Comparison of ENCODE assay signal across 27 cellular contexts in the genomic region with DNA sequence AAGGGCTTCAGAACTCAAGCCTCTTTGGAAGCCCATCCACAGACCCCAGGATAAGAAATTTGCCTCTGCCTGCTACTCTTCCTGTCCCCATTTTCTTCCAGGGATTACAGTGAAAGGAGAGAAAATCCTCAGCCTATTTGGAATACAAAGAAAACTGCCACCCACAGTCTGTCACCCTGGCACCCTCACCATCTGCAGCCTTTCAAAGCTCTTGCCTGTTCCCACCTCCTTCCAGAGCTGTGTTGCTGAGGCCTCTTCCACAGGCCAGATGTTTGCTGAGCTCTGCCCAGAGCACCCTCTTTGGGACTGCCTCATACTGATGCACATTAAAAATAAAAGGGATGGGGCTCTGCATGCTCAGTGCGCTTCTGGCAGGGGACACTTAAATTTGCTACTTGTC. TPM values are rescaled to one million over a fixed set of nuclear protein-coding genes. Genes with fewer than 3 reads are reported as not detected.
"Had no signal": no experiment of that assay in that cellular context is flagged by ENCODE, and none has a peak within 500 bp of the region (broad histone marks: within the 10 kb centered on the region; RNA-seq: fewer than 3 reads in every experiment).

No MANE protein-coding gene starts in this region.

- ATAC-seq: activated T-helper 17 cell treated with anti-CD3 and anti-CD28 coated beads, Interleukin-2, amount 50 U/mL, for 72 hours; T-cell had no signal

- H3K36me3 Mint-ChIP-seq: activated CD4-positive, alpha-beta memory T cell treated with anti-CD3 and anti-CD28 coated beads for 36 hours; activated naive CD8-positive, alpha-beta T cell; brain; T-cell had no signal

- H3K27ac Mint-ChIP-seq: activated CD4-positive, alpha-beta memory T cell treated with anti-CD3 and anti-CD28 coated beads for 36 hours; activated CD4-positive, alpha-beta T cell treated with anti-CD3 and anti-CD28 coated beads, Interleukin-2, amount 10 ng/mL, durations not matched to agents 7 days and 5 days; activated naive CD4-positive, alpha-beta T cell treated with anti-CD3 and anti-CD28 coated beads for 36 hours; activated naive CD8-positive, alpha-beta T cell; activated T-helper 17 cell treated with anti-CD3 and anti-CD28 coated beads, Interleukin-2, amount 50 U/mL, for 72 hours; brain; T-cell had no signal

- H3K9me3 Mint-ChIP-seq: activated CD4-positive, alpha-beta memory T cell treated with anti-CD3 and anti-CD28 coated beads for 36 hours; activated CD4-positive, alpha-beta T cell treated with anti-CD3 and anti-CD28 coated beads, Interleukin-2, amount 10 ng/mL, durations not matched to agents 7 days and 5 days; activated naive CD4-positive, alpha-beta T cell treated with anti-CD3 and anti-CD28 coated beads for 36 hours; activated T-helper 17 cell treated with anti-CD3 and anti-CD28 coated beads, Interleukin-2, amount 50 U/mL, for 72 hours; brain; central memory CD8-positive, alpha-beta T cell; T-cell had no signal

- H3K27me3 Mint-ChIP-seq: activated CD4-positive, alpha-beta T cell treated with anti-CD3 and anti-CD28 coated beads, Interleukin-2, amount 10 ng/mL, durations not matched to agents 7 days and 5 days; activated T-helper 17 cell treated with anti-CD3 and anti-CD28 coated beads, Interleukin-2, amount 50 U/mL, for 72 hours had no signal

- DNase-seq: activated CD4-positive, alpha-beta memory T cell treated with anti-CD3 and anti-CD28 coated beads for 36 hours; activated CD4-positive, alpha-beta T cell treated with anti-CD3 and anti-CD28 coated beads, Interleukin-2, amount 10 ng/mL, durations not matched to agents 7 days and 5 days; activated CD4-positive, CD25-positive, alpha-beta regulatory T cell; activated CD8-positive, alpha-beta memory T cell treated with anti-CD3 and anti-CD28 coated beads for 24 hours; activated gamma-delta T cell; activated naive CD4-positive, alpha-beta T cell treated with anti-CD3 and anti-CD28 coated beads for 36 hours; activated T-cell treated with anti-CD3 and anti-CD28 coated beads, Interleukin-2, amount 50 U/mL, for 48 hours; KG1; NCI-H1048; NCI-H146; NCI-H2029; NCI-H2107; NCI-H2171 treated with DMSO at 0.1 percent for 48 hours; NCI-H345; NCI-H510A; NCI-H526 treated with DMSO at 0.1 percent for 48 hours; NCI-H82; NK-92 treated with Interleukin-12 subunit alpha and Interleukin-12 subunit beta, amount 100 ng/mL, for 24 hours; SIG-M5; T-cell; T-helper 2 cell; T1000 had no signal

- H3K4me3 Mint-ChIP-seq: activated CD4-positive, alpha-beta memory T cell treated with anti-CD3 and anti-CD28 coated beads for 36 hours; activated CD4-positive, alpha-beta T cell treated with anti-CD3 and anti-CD28 coated beads, Interleukin-2, amount 10 ng/mL, durations not matched to agents 7 days and 5 days; activated naive CD4-positive, alpha-beta T cell treated with anti-CD3 and anti-CD28 coated beads for 36 hours; activated naive CD8-positive, alpha-beta T cell; activated T-helper 17 cell treated with anti-CD3 and anti-CD28 coated beads, Interleukin-2, amount 50 U/mL, for 72 hours; brain; central memory CD8-positive, alpha-beta T cell; T-cell had no signal

- H3K4me1 Mint-ChIP-seq: activated CD4-positive, alpha-beta T cell treated with anti-CD3 and anti-CD28 coated beads, Interleukin-2, amount 10 ng/mL, durations not matched to agents 7 days and 5 days; activated T-helper 17 cell treated with anti-CD3 and anti-CD28 coated beads, Interleukin-2, amount 50 U/mL, for 72 hours; brain; central memory CD8-positive, alpha-beta T cell; T-cell had no signal

RNA-seq across cellular contexts. Expression of gene TAF1L, which starts 35.9 kb away (rescaled TPM):
- total RNA-seq: activated CD4-positive, alpha-beta T cell treated with anti-CD3 and anti-CD28 coated beads, Interleukin-2, amount 10 ng/mL, durations not matched to agents 7 days and 5 days; LHCN-M2; T-cell had no signal
